11 cellular contexts compared by ENCODE assay signal in genomic region chr16:10979717-10980601, GRCh38. TPM values are rescaled to one million over a fixed set of nuclear protein-coding genes. Genes with fewer than 3 reads are reported as not detected.
DNase-seq lines count a peak whose midpoint lies in the region; ATAC-seq, FAIRE-seq and TF ChIP-seq lines count a peak whose summit lies in the region.
"Had no signal": no experiment of that assay in that cellular context is flagged by ENCODE, and none has a peak within 500 bp of the region (broad histone marks: within the 10 kb centered on the region; RNA-seq: fewer than 3 reads in every experiment).

No MANE protein-coding gene starts in this region.

- no peak overlapping the region for H2BK12ac ChIP-seq in H1 (ENCODE audit: low read depth, low read length)

- no peak overlapping the region for H3K4ac ChIP-seq in H1 (replicated peaks; ENCODE audit: insufficient read length, low read depth, low read length)

- TF ChIP-seq CTCF in SK-N-SH (IDR thresholded peaks at IDR 0.05) (no peak), H1 (IDR thresholded peaks at IDR 0.05; ENCODE audit: control extremely low read depth in 1 of 3, insufficient read depth in 1 of 3, low read depth in 1 of 3, low read length in 3 of 3) (no peak), lung (IDR thresholded peaks at IDR 0.05; ENCODE audit: control extremely low read depth, extremely low read depth) (no peak), transverse colon (IDR thresholded peaks at IDR 0.05) (no peak)

- no peak overlapping the region for H4K5ac ChIP-seq in H1 (ENCODE audit: insufficient read length, low read depth, low read length)

- TF ChIP-seq POLR2A in H1 (IDR thresholded peaks at IDR 0.05; ENCODE audit: control extremely low read depth in 1 of 2, low read depth in 2 of 2, low read length in 2 of 2) (no peak), transverse colon (IDR thresholded peaks at IDR 0.05) (no peak), GM18505 (IDR thresholded peaks at IDR 0.05; ENCODE audit: borderline replicate concordance, extremely low read depth, insufficient read depth, insufficient read length) (no peak)

- H3K79me2 ChIP-seq in SK-N-SH (ENCODE audit: insufficient read depth) (no peaks in the 10 kb centered on the region), H1 (ENCODE audit: control insufficient read depth in 1 of 2, insufficient read depth in 2 of 2, low read length in 2 of 2) (no peaks in the 10 kb centered on the region)

- H3K4me3 ChIP-seq in SK-N-SH (ENCODE audit: low read depth in 2 of 2, low read length in 1 of 2) (no peak overlapping the region), H1 (ENCODE audit: extremely low read depth in 1 of 4, insufficient read depth in 2 of 4, low read depth in 3 of 4, low read length in 4 of 4) (no peak overlapping the region), lung (no peak overlapping the region), transverse colon (no peak overlapping the region)

- no peak overlapping the region for H2BK15ac ChIP-seq in H1 (ENCODE audit: low read length)

- no peaks in the 10 kb centered on the region for H3F3A ChIP-seq in SK-N-SH (replicated peaks; ENCODE audit: insufficient read depth)

- in situ Hi-C loops in transverse colon (cut with MboI; ENCODE audit: low pct_ligation_motif_present in 1 of 4, low pct_unique_long_range_greater_than_20kb in 1 of 4, low sequenced_read_pairs in 3 of 4) = no loop called here

- H2AFZ ChIP-seq in SK-N-SH (ENCODE audit: low read depth) (no peak overlapping the region), H1 (ENCODE audit: low read length) (no peak overlapping the region)

- H2BK5ac ChIP-seq in H1 (ENCODE audit: low read depth, low read length) = no peak overlapping the region

- H3K79me1 ChIP-seq in H1 (ENCODE audit: low read depth, low read length) = no peaks in the 10 kb centered on the region

- H3K9me2 ChIP-seq in SK-N-SH = no peaks in the 10 kb centered on the region

- peak overlapping the region; percentile 72; the same call in 1 of the 2 replicates for H4K8ac ChIP-seq in H1 (ENCODE audit: extremely low read depth, insufficient read depth, low read length)

- H3K9ac ChIP-seq in SK-N-SH = no peak overlapping the region
- H3K9ac ChIP-seq in H1 (replicated peaks in 1 of 4; ENCODE audit: extremely low read depth in 1 of 4, low read depth in 3 of 4, low read length in 3 of 4) = no peak overlapping the region

- H3K36me3 ChIP-seq in SK-N-SH (replicated peaks in 1 of 2; ENCODE audit: control insufficient read depth in 1 of 2, insufficient read depth in 2 of 2, low read length in 1 of 2) (peaks cover 28 to 37% of the 10 kb centered on the region in 2 experiments), H1 (ENCODE audit: control insufficient read depth in 2 of 4, insufficient read depth in 4 of 4, low read length in 3 of 4) (no peaks in the 10 kb centered on the region; a peak in 1 of 8 replicates), lung (ENCODE audit: control insufficient read depth in 2 of 2, insufficient read depth in 2 of 2, low read length in 2 of 2) (peaks cover 17 to 33% of the 10 kb centered on the region in 2 donors), transverse colon (peaks cover 0 to 6% (median 0%) of the 10 kb centered on the region in 4 donors)

- ATAC-seq in SK-N-SH treated with all-trans-retinoic acid at 6 μM for 48 hours (peak; percentile 63), lung (ENCODE audit: insufficient read depth, low FRiP score) (peak; percentile 53), GM21528 (IDR thresholded peaks at IDR 0.05; ENCODE audit: low FRiP score, unreplicated experiment) (no peak), GM18505 (IDR thresholded peaks at IDR 0.05; ENCODE audit: unreplicated experiment) (no peak), GM21576 (IDR thresholded peaks at IDR 0.05; ENCODE audit: unreplicated experiment) (no peak)

- H3K9me3 ChIP-seq in SK-N-SH (no peaks in the 10 kb centered on the region), H1 (ENCODE audit: insufficient read depth in 2 of 2, low read depth in 1 of 2, low read length in 1 of 2) (no peaks in the 10 kb centered on the region), lung (ENCODE audit: control insufficient read depth in 2 of 2, insufficient read depth in 1 of 2, low read length in 1 of 2) (no peaks in the 10 kb centered on the region), transverse colon (no peaks in the 10 kb centered on the region)

- no peak overlapping the region for H3K56ac ChIP-seq in H1 (replicated peaks; ENCODE audit: insufficient read length, low read depth, low read length)

- DNase-seq in SK-N-SH (no peak), H1 (ENCODE audit: low read depth in 1 of 2, low spot score in 2 of 2) (no peak), lung (ENCODE audit: low spot score) (peak; percentile 64), transverse colon (peak; percentile 25)
- DNase-seq: NCI-H510A treated with DMSO at 0.1 percent for 48 hours had no signal

- CTCF ChIA-PET in SK-N-SH (lab: Yijun Ruan, JAX) (interaction anchor here (0.6 to 2.2 kb wide), 4 partner anchors 9 to 276 kb away, joined by 3 to 16 read pairs (median 3); partner anchors contain the start of gene SOCS1), H1 (lab: Charles Lee; ENCODE audit: partially characterized antibody) (interaction anchor here (0.6 to 2.2 kb wide), 17 partner anchors 8 to 710 kb away, joined by 3 to 14 read pairs (median 4); partner anchors contain the start of gene SOCS1)

- H3K18ac ChIP-seq in H1 (ENCODE audit: extremely low read depth, low read length) = no peak overlapping the region; the same call in 1 of the 2 replicates

- no peak overlapping the region for H3K14ac ChIP-seq in H1 (ENCODE audit: insufficient read length)

- H2AK5ac ChIP-seq in H1 (ENCODE audit: low read depth, low read length) = no peak overlapping the region

- no peak overlapping the region for H3K23ac ChIP-seq in H1 (ENCODE audit: insufficient read length)

- no peak for TF ChIP-seq RAD21 in SK-N-SH (IDR thresholded peaks at IDR 0.05; ENCODE audit: low read length)
- no peak for TF ChIP-seq RAD21 in H1 (IDR thresholded peaks at IDR 0.05 in 1 of 2, conservative IDR thresholded peaks at IDR 0.05 in 1 of 2; ENCODE audit: low read depth in 2 of 2, low read length in 2 of 2)

- H2BK120ac ChIP-seq in H1 (replicated peaks; ENCODE audit: low read depth, low read length) = no peak overlapping the region

- peaks cover 0 to 11% of the 10 kb centered on the region in 2 experiments; a peak in 2 of 4 replicates for H3K4me1 ChIP-seq in SK-N-SH (ENCODE audit: control insufficient read depth in 1 of 2, insufficient read depth in 2 of 2, low read depth in 1 of 2, low read length in 1 of 2)
- H3K4me1 ChIP-seq in H1 (replicated peaks in 1 of 4; ENCODE audit: control insufficient read depth in 3 of 4, insufficient read depth in 4 of 4, low read length in 3 of 4) = 0 out of 7 replicates have a peak, but pooled peaks cover 0 to 2% (median 0%) of the 10 kb centered on the region in 4 experiments
- H3K4me1 ChIP-seq in lung (ENCODE audit: control insufficient read depth in 2 of 2, insufficient read depth in 2 of 2, low read length in 2 of 2) = peaks cover 0 to 7% of the 10 kb centered on the region in 2 donors
- H3K4me1 ChIP-seq in transverse colon = peaks cover 0 to 10% (median 6%) of the 10 kb centered on the region in 4 donors

- no peaks in the 10 kb centered on the region for H3K27me3 ChIP-seq in SK-N-SH (ENCODE audit: insufficient read depth)
- no peaks in the 10 kb centered on the region for H3K27me3 ChIP-seq in H1 (replicated peaks in 1 of 4; ENCODE audit: control insufficient read depth in 3 of 4, extremely low read depth in 1 of 4, insufficient read depth in 3 of 4, low read length in 3 of 4)
- H3K27me3 ChIP-seq in lung (ENCODE audit: control insufficient read depth, insufficient read depth) = no peaks in the 10 kb centered on the region
- H3K27me3 ChIP-seq in transverse colon = no peaks in the 10 kb centered on the region

- intact Hi-C loops in transverse colon (cut with DNase I; ENCODE audit: low total_unique reads) = loop anchor here (10.0 kb wide), 1 partner anchor 375 kb away; no protein-coding TSS in a partner anchor

- POLR2A ChIA-PET in SK-N-SH (lab: Yijun Ruan, JAX) = no interaction called here
- POLR2A ChIA-PET in H1 (lab: Charles Lee; ENCODE audit: partially characterized antibody) = interaction anchor here (0.8 to 1.1 kb wide), 2 partner anchors 26 to 275 kb away, joined by 3 read pairs; no protein-coding TSS in a partner anchor

- no peaks in the 10 kb centered on the region for H3K23me2 ChIP-seq in H1 (ENCODE audit: low read depth, low read length)

- no peak for FAIRE-seq in H1 (lab: Jason Lieb, UNC)

- no peaks in the 10 kb centered on the region for H4K20me1 ChIP-seq in SK-N-SH (ENCODE audit: insufficient read depth)
- peaks cover 0 to 3% of the 10 kb centered on the region in 2 experiments for H4K20me1 ChIP-seq in H1 (replicated peaks in 1 of 2; ENCODE audit: control insufficient read depth in 1 of 2, insufficient read depth in 2 of 2, low read length in 2 of 2)

- no peak overlapping the region for H4K91ac ChIP-seq in H1 (replicated peaks; ENCODE audit: insufficient read length, low read length)

- no peak overlapping the region for H3K4me2 ChIP-seq in SK-N-SH
- no peak overlapping the region for H3K4me2 ChIP-seq in H1 (ENCODE audit: insufficient read depth in 1 of 2, low read depth in 2 of 2, low read length in 2 of 2)

- 92% methylated on average over 17 of the region's 19 CpGs for WGBS in SK-N-SH (ENCODE audit: low lambda C conversion rate)
- 88% methylated on average over 19 of the region's 19 CpGs; no CpG with 5 or more reads in 1 of the 2 experiments for WGBS in H1 (ENCODE audit: extremely low coverage in 1 of 2, insufficient coverage in 1 of 2, insufficient read length in 1 of 2, insufficient replicate concordance in 2 of 2, low coverage in 1 of 2, low lambda C conversion rate in 2 of 2, missing lambda C conversion rate in 1 of 2), 2 experiments
- WGBS in lung, 2 donors = 56 to 62% methylated on average over 19 of the region's 19 CpGs
- WGBS in transverse colon (ENCODE audit: low coverage in 1 of 2), 2 donors = 46 to 75% methylated on average over 6 to 19 of the region's 19 CpGs

- TF ChIP-seq EP300 in SK-N-SH (IDR thresholded peaks at IDR 0.05; ENCODE audit: borderline replicate concordance in 1 of 2, low read depth in 1 of 2, low read length in 1 of 2) (no peak), H1 (IDR thresholded peaks at IDR 0.05; ENCODE audit: borderline replicate concordance in 1 of 2, low read depth in 2 of 2, low read length in 2 of 2) (no peak), transverse colon (IDR thresholded peaks at IDR 0.05; ENCODE audit: low read depth) (no peak)

- H3K27ac ChIP-seq in SK-N-SH (ENCODE audit: low read depth in 2 of 2, low read length in 1 of 2) = peak overlapping the region in 1 of 2 experiments; percentile 30; a peak in 1 of 4 replicates
- H3K27ac ChIP-seq in H1 (ENCODE audit: low read depth, low read length) = no peak overlapping the region
- H3K27ac ChIP-seq in lung (ENCODE audit: low read depth in 1 of 2, low read length in 1 of 2) = peak overlapping the region in 1 of 2 donors; percentile 90
- peak overlapping the region; percentile 48 to 82 (median 70) for H3K27ac ChIP-seq in transverse colon
- H3K27ac ChIP-seq: 22Rv1, HL-60 had no signal

- no peak overlapping the region for H2BK20ac ChIP-seq in H1 (ENCODE audit: low read length)

RNA-seq across cellular contexts. Expression of gene CLEC16A, which starts 35.6 kb away (rescaled TPM):
- 9.2 and 13.7 TPM in 2 replicates for polyA plus RNA-seq in SK-N-SH (2012; rRNA removed)
- 9.3 and 12.0 TPM in 2 replicates for polyA plus RNA-seq in SK-N-SH (2012; cell fraction: cytosol; rRNA removed)
- 22.7 and 22.9 TPM in 2 replicates for polyA plus RNA-seq in SK-N-SH (2012; cell fraction: nucleus; rRNA removed)
- total RNA-seq in H1 (2021; fragmentation: NEBNext Ultra II Directional; extraction: Animal tissue kit (Norgen Biotek cat#: 25700)) = 18.5 and 19.3 TPM in 2 replicates
- polyA plus RNA-seq in H1 (2011; rRNA removed) = 7.6 and 10.4 TPM in 2 replicates
- 8.3 TPM for polyA plus RNA-seq in H1 (2011; cell fraction: cytosol; rRNA removed)
- polyA plus RNA-seq in H1 (2011; cell fraction: nucleus; rRNA removed) = 15.4 TPM
- 11.0 to 13.8 TPM (median 12.7 TPM) in 4 replicates for polyA plus RNA-seq in H1 (2012, experiment 1 of 2)
- 5.8 TPM for polyA plus RNA-seq in H1 (2012, experiment 2 of 2)
- 6.8 TPM for polyA plus RNA-seq in H1 (2013, experiment 1 of 2)
- polyA plus RNA-seq in H1 (2013, experiment 2 of 2) = 7.1 TPM
- 31.9 and 32.4 TPM in 2 replicates for polyA minus RNA-seq in H1 (2011; rRNA and poly(A)+ RNA removed)
- polyA minus RNA-seq in H1 (2011; cell fraction: cytosol; rRNA and poly(A)+ RNA removed) = 16.2 TPM
- polyA minus RNA-seq in H1 (2011; cell fraction: nucleus; rRNA and poly(A)+ RNA removed) = 20.1 TPM
- 10 to 100 TPM; 38.1 to 44.4 TPM for total RNA-seq in lung
- polyA plus RNA-seq in lung = 10 to 100 TPM; 14.3 to 14.7 TPM
- 100 to 1,000 TPM in 2 of 4 donors, 10 to 100 TPM in 2; 38.2 to 153 (median 92.7) TPM for total RNA-seq in transverse colon

RNA-seq across cellular contexts. Expression of gene DEXI, which starts 37.7 kb away (rescaled TPM):
- polyA plus RNA-seq in SK-N-SH (2012; rRNA removed) = 48.2 and 55.5 TPM in 2 replicates
- polyA plus RNA-seq in SK-N-SH (2012; cell fraction: cytosol; rRNA removed) = 37.8 and 49.5 TPM in 2 replicates
- 27.7 and 34.0 TPM in 2 replicates for polyA plus RNA-seq in SK-N-SH (2012; cell fraction: nucleus; rRNA removed)
- total RNA-seq in H1 (2021; fragmentation: NEBNext Ultra II Directional; extraction: Animal tissue kit (Norgen Biotek cat#: 25700)) = 33.3 and 39.5 TPM in 2 replicates
- polyA plus RNA-seq in H1 (2011; rRNA removed) = 47.3 and 84.0 TPM in 2 replicates
- polyA plus RNA-seq in H1 (2011; cell fraction: cytosol; rRNA removed) = 53.5 TPM
- polyA plus RNA-seq in H1 (2011; cell fraction: nucleus; rRNA removed) = 53.7 TPM
- 36.9 to 41.1 TPM (median 38.1 TPM) in 4 replicates for polyA plus RNA-seq in H1 (2012, experiment 1 of 2)
- 46.0 TPM for polyA plus RNA-seq in H1 (2012, experiment 2 of 2)
- polyA plus RNA-seq in H1 (2013, experiment 1 of 2) = 23.3 TPM
- 22.4 TPM for polyA plus RNA-seq in H1 (2013, experiment 2 of 2)
- 28.3 and 41.4 TPM in 2 replicates for polyA minus RNA-seq in H1 (2011; rRNA and poly(A)+ RNA removed)
- polyA minus RNA-seq in H1 (2011; cell fraction: cytosol; rRNA and poly(A)+ RNA removed) = 28.3 TPM
- polyA minus RNA-seq in H1 (2011; cell fraction: nucleus; rRNA and poly(A)+ RNA removed) = 18.6 TPM
- 10 to 100 TPM; 19.5 to 35.5 TPM for total RNA-seq in lung
- polyA plus RNA-seq in lung = 10 to 100 TPM; 22.1 to 33.9 TPM
- total RNA-seq in transverse colon = 10 to 100 TPM; 36.2 to 76.4 (median 56.0) TPM

Comparison
In these comparisons a context has a peak if more than half of its experiments do, and no peak if none do; other contexts are left out.
1. ATAC-seq: peak in SK-N-SH treated with all-trans-retinoic acid at 6 μM for 48 hours (single experiment) and lung (single experiment); none in GM21528 (single experiment), GM18505 (single experiment) and GM21576 (single experiment).
2. DNase-seq: peak in lung (single experiment) and transverse colon (single experiment); none in SK-N-SH (single experiment) and H1 (0 of 2).